22 cellular contexts compared by ENCODE assay signal in the genomic region with DNA sequence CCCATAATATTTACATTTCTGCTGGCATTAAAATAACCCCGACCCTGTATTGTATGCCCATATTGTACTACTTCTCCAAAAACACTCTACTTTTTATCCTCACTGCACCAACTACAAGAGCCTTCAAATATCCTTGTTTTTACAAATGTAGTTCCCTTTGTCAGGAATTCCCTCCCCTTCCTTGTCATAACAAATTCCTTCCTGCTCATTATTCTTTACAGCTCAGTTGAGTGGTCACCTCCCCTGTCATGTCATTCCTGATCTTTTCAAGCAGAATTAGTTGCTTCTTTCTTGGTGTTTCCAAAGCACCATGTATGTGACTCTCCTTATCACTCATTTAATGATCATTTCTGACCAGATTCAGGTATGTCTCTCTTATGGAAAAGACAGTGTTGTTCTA.
"Had no signal": no experiment of that assay in that cellular context is flagged by ENCODE, and none has a peak within 500 bp of the region (broad histone marks: within the 10 kb centered on the region; RNA-seq: fewer than 3 reads in every experiment).

No MANE protein-coding gene starts in this region.

- FAIRE-seq: keratinocyte had no signal

- H3K27me3 ChIP-seq: esophagus squamous epithelium, gastroesophageal sphincter, spleen, tibial artery, upper lobe of left lung, uterus had no signal

- H2AFZ ChIP-seq: parathyroid adenoma had no signal

- H3K4me3 ChIP-seq: esophagus squamous epithelium, gastroesophageal sphincter, left ventricle myocardium inferior, lower lobe of right lung, prostate gland, spleen, tibial artery, upper lobe of left lung, uterus had no signal

- H3K4me1 ChIP-seq: esophagus squamous epithelium, gastroesophageal sphincter, left ventricle myocardium inferior, lower lobe of right lung, parathyroid adenoma, prostate gland, spleen, tibial artery, upper lobe of left lung, uterus had no signal

- H3K9me3 ChIP-seq: esophagus squamous epithelium, gastroesophageal sphincter, left ventricle myocardium inferior, lower lobe of right lung, prostate gland, spleen, tibial artery, upper lobe of left lung, uterus had no signal

- H3K27ac ChIP-seq: esophagus squamous epithelium, gastroesophageal sphincter, left ventricle myocardium inferior, lower lobe of right lung, parathyroid adenoma, prostate gland, spleen, tibial artery, upper lobe of left lung, uterus had no signal

- H3K27ac Mint-ChIP-seq: immature natural killer cell; memory B cell; mesothelial cell of epicardium; natural killer cell; stimulated activated memory B cell treated with anti-CD40 and anti-IgM and Interleukin-4, amounts not matched to agents 10 μg/mL and 1 μg/mL and 100 μg/mL, for 72 hours; stimulated activated naive CD8-positive, alpha-beta T cell treated with anti-CD3 and anti-CD28 coated beads, Interleukin-15, Interleukin-2, amounts not matched to agents 100 ng/mL and 50 ng/mL, for 24 hours had no signal

- H3K4me1 Mint-ChIP-seq: immature natural killer cell; memory B cell; mesothelial cell of epicardium; natural killer cell; stimulated activated memory B cell treated with anti-CD40 and anti-IgM and Interleukin-4, amounts not matched to agents 10 μg/mL and 1 μg/mL and 100 μg/mL, for 72 hours had no signal

- H3K36me3 Mint-ChIP-seq: immature natural killer cell; memory B cell; mesothelial cell of epicardium; natural killer cell; stimulated activated memory B cell treated with anti-CD40 and anti-IgM and Interleukin-4, amounts not matched to agents 10 μg/mL and 1 μg/mL and 100 μg/mL, for 72 hours had no signal

- DNase-seq: dermis blood vessel endothelial cell; esophagus squamous epithelium; foreskin fibroblast; immature natural killer cell; left ventricle myocardium inferior; lower lobe of right lung; natural killer cell; spleen; stimulated activated CD4-positive, alpha-beta T cell treated with anti-CD3 and anti-CD28 coated beads, Interleukin-15, amount 100 ng/mL, for 24 hours; stimulated activated CD4-positive, alpha-beta T cell treated with anti-CD3 and anti-CD28 coated beads, Interleukin-1b, Interleukin-23, amount 100 ng/mL, for 48 hours; stimulated activated CD4-positive, alpha-beta T cell treated with anti-CD3 and anti-CD28 coated beads, Interleukin-4, amount 100 ng/mL, for 24 hours; tibial artery; upper lobe of left lung; uterus had no signal

- H3K9me3 Mint-ChIP-seq: memory B cell; mesothelial cell of epicardium; stimulated activated memory B cell treated with anti-CD40 and anti-IgM and Interleukin-4, amounts not matched to agents 10 μg/mL and 1 μg/mL and 100 μg/mL, for 72 hours; stimulated activated naive CD8-positive, alpha-beta T cell treated with anti-CD3 and anti-CD28 coated beads, Interleukin-15, Interleukin-2, amounts not matched to agents 100 ng/mL and 50 ng/mL, for 24 hours had no signal

- H3K4me3 Mint-ChIP-seq: immature natural killer cell; memory B cell; mesothelial cell of epicardium; natural killer cell; stimulated activated memory B cell treated with anti-CD40 and anti-IgM and Interleukin-4, amounts not matched to agents 10 μg/mL and 1 μg/mL and 100 μg/mL, for 72 hours; stimulated activated naive CD8-positive, alpha-beta T cell treated with anti-CD3 and anti-CD28 coated beads, Interleukin-15, Interleukin-2, amounts not matched to agents 100 ng/mL and 50 ng/mL, for 24 hours had no signal

- H3K79me2 ChIP-seq: parathyroid adenoma had no signal

- H3K36me3 ChIP-seq: esophagus squamous epithelium, gastroesophageal sphincter, left ventricle myocardium inferior, lower lobe of right lung, prostate gland, spleen, tibial artery, upper lobe of left lung, uterus had no signal

- H3K9ac ChIP-seq: parathyroid adenoma had no signal

- H3K27me3 Mint-ChIP-seq: memory B cell; stimulated activated memory B cell treated with anti-CD40 and anti-IgM and Interleukin-4, amounts not matched to agents 10 μg/mL and 1 μg/mL and 100 μg/mL, for 72 hours; stimulated activated naive CD8-positive, alpha-beta T cell treated with anti-CD3 and anti-CD28 coated beads, Interleukin-15, Interleukin-2, amounts not matched to agents 100 ng/mL and 50 ng/mL, for 24 hours had no signal
